8 cellular contexts compared by ENCODE assay signal in genomic region chr3:58236527-58237237, GRCh38. TPM values are rescaled to one million over a fixed set of nuclear protein-coding genes. Genes with fewer than 3 reads are reported as not detected.
A peak's percentile ranks its signal among the peaks of the same experiment; 100 is the strongest.
DNase-seq lines count a peak whose midpoint lies in the region; ATAC-seq and TF ChIP-seq lines count a peak whose summit lies in the region.

No MANE protein-coding gene starts in this region.

- H4K20me1 ChIP-seq in GM23338 (replicated peaks; ENCODE audit: insufficient read depth), result no peaks in the 10 kb centered on the region

- no peak for TF ChIP-seq CTCF in GM23338 (conservative IDR thresholded peaks at IDR 0.05; ENCODE audit: low read depth in 2 of 2)
- no peak for TF ChIP-seq CTCF in VCaP (conservative IDR thresholded peaks at IDR 0.05)
- TF ChIP-seq CTCF in glutamatergic neuron (IDR thresholded peaks at IDR 0.05; ENCODE audit: partially characterized antibody, unreplicated experiment), result no peak

- H3K27ac ChIP-seq in GM23338 (ENCODE audit: low read depth) (no peak overlapping the region), VCaP (peak overlapping the region; percentile 67; the same call in 1 of the 2 replicates)

- peaks cover 7% of the 10 kb centered on the region for H3K4me1 Mint-ChIP-seq in GM23338
- peaks cover 43% of the 10 kb centered on the region for H3K4me1 Mint-ChIP-seq in glutamatergic neuron (ENCODE audit: low read depth, unreplicated experiment)

- H3K4me1 ChIP-seq in GM23338 (ENCODE audit: insufficient read depth), result peaks cover 4% of the 10 kb centered on the region; the same call in 1 of the 2 replicates

- H3K9me2 ChIP-seq in GM23338 (ENCODE audit: insufficient read depth), result no peaks in the 10 kb centered on the region

- no peak overlapping the region for H3K27ac Mint-ChIP-seq in GM23338
- peak overlapping the region; percentile 84 for H3K27ac Mint-ChIP-seq in glutamatergic neuron (ENCODE audit: unreplicated experiment)

- no peaks in the 10 kb centered on the region for H3K9me3 Mint-ChIP-seq in GM23338
- peaks cover 11% of the 10 kb centered on the region for H3K9me3 Mint-ChIP-seq in glutamatergic neuron (ENCODE audit: unreplicated experiment)

- peaks cover 3% of the 10 kb centered on the region; the same call in 1 of the 2 replicates for H3F3A ChIP-seq in GM23338 (replicated peaks; ENCODE audit: low read depth)

- H2AFZ ChIP-seq in GM23338, result peak overlapping the region; percentile 100

- no peaks in the 10 kb centered on the region for H3K36me3 ChIP-seq in GM23338 (ENCODE audit: insufficient read depth)

- peak overlapping the region; percentile 100 for H3K4me2 ChIP-seq in GM23338

- peak; percentile 38 for ATAC-seq in GM23338
- ATAC-seq in sciatic nerve, result peak; percentile 35
- ATAC-seq in GM21619 (IDR thresholded peaks at IDR 0.05; ENCODE audit: unreplicated experiment), result no peak

- H3K4me3 Mint-ChIP-seq in GM23338 (peak overlapping the region; percentile 91), glutamatergic neuron (ENCODE audit: unreplicated experiment) (peak overlapping the region; percentile 88)

- H3K36me3 Mint-ChIP-seq in GM23338 (ENCODE audit: low read depth) (no peaks in the 10 kb centered on the region), glutamatergic neuron (ENCODE audit: unreplicated experiment) (no peaks in the 10 kb centered on the region)

- intact Hi-C loops in sciatic nerve (cut with DNase I), result no loop called here

- H3K27me3 ChIP-seq in GM23338 (ENCODE audit: insufficient read depth), result peaks cover 52% of the 10 kb centered on the region

- no peaks in the 10 kb centered on the region for H3K79me2 ChIP-seq in GM23338 (replicated peaks; ENCODE audit: insufficient read depth)

- peak; percentile 75 for DNase-seq in GM23338 (ENCODE audit: low spot score)
- DNase-seq in glutamatergic neuron, result no peak
- peak; percentile 62 for DNase-seq in sciatic nerve (ENCODE audit: low spot score)
- DNase-seq in DMS153 (lab: John Stamatoyannopoulos, UW), result no peak
- no peak for DNase-seq in SKM-1 treated with dmso at 0.1 percent for 144 hours (lab: John Stamatoyannopoulos, UW; ENCODE audit: unreplicated experiment)
- DNase-seq in NCI-H524 (lab: John Stamatoyannopoulos, UW), result no peak

- H3K4me3 ChIP-seq in GM23338, result peak overlapping the region; percentile 95

- H3K27me3 Mint-ChIP-seq in GM23338 (ENCODE audit: insufficient read depth, low read depth, poor library complexity) (peaks cover 37% of the 10 kb centered on the region), glutamatergic neuron (ENCODE audit: unreplicated experiment) (peaks cover 9% of the 10 kb centered on the region)

TF ChIP-seq in GM23338, 12 proteins besides CTCF, POLR2A, EP300 and RAD21:
- TF ChIP-seq EZH2 (IDR thresholded peaks at IDR 0.05; ENCODE audit: low read depth, unreplicated experiment), result peak; percentile 39
- TF ChIP-seq ZNF331 (CRISPR knock-in tag; IDR thresholded peaks at IDR 0.05; ENCODE audit: low read depth), result no peak
- TF ChIP-seq ZNF462 (CRISPR knock-in tag; IDR thresholded peaks at IDR 0.05), result no peak

RNA-seq across cellular contexts. Expression of gene ABHD6, which starts 0.9 kb away (rescaled TPM):
- 5.5 and 6.5 TPM in 2 replicates for total RNA-seq in GM23338 (2014; rRNA removed; shearing (Covaris generic))
- polyA plus RNA-seq in GM23338 (2016; fragmentation: Nextera tagmentation; extraction: Ambion mirVana), result 3.7 TPM in 2 replicates
- total RNA-seq in glutamatergic neuron (ENCODE audit: unreplicated experiment) (46.0 TPM), sciatic nerve (14.0 TPM)

RNA-seq across cellular contexts. Expression of gene DNASE1L3, which starts 25.9 kb away (rescaled TPM):
- not detected in 2 replicates for total RNA-seq in GM23338 (2014; rRNA removed; shearing (Covaris generic))
- not detected in 2 replicates for polyA plus RNA-seq in GM23338 (2016; fragmentation: Nextera tagmentation; extraction: Ambion mirVana)
- total RNA-seq in glutamatergic neuron (ENCODE audit: unreplicated experiment) (0.96 TPM), sciatic nerve (2.0 TPM)

Comparison
In these comparisons a context has a peak if more than half of its experiments do, and no peak if none do; other contexts are left out.
1. DNase-seq: peak in GM23338 (single experiment) and sciatic nerve (single experiment); none in glutamatergic neuron (single experiment), DMS153 (single experiment), SKM-1 treated with dmso at 0.1 percent for 144 hours (single experiment) and NCI-H524 (0 of 2).